Comparison of ENCODE assay signal across 23 cellular contexts in genomic region chr15:61018083-61018482, GRCh38.
DNase-seq lines count a peak whose midpoint lies in the region; ATAC-seq and TF ChIP-seq lines count a peak whose summit lies in the region.
"Had no signal": no experiment of that assay in that cellular context is flagged by ENCODE, and none has a peak within 500 bp of the region (broad histone marks: within the 10 kb centered on the region; RNA-seq: fewer than 3 reads in every experiment).

No MANE protein-coding gene starts in this region.

- no peaks in the 10 kb centered on the region for H3K9me2 ChIP-seq in GM23338 (ENCODE audit: insufficient read depth)

- H4K20me1 ChIP-seq in GM23338 (replicated peaks; ENCODE audit: insufficient read depth) (no peaks in the 10 kb centered on the region), osteoblast (ENCODE audit: insufficient read depth, low read length) (no peaks in the 10 kb centered on the region)
- H4K20me1 ChIP-seq: BLaER1 had no signal

- POLR2A ChIA-PET in WTC11 (lab: Charles Lee): interaction anchor here (0.5 kb wide), 1 partner anchor 20 kb away, joined by 3 read pairs; no protein-coding TSS in a partner anchor

- H2AFZ ChIP-seq in GM23338 (no peak overlapping the region), osteoblast (ENCODE audit: low read length) (no peak overlapping the region)

- H3K36me3 ChIP-seq in GM23338 (ENCODE audit: insufficient read depth) (no peaks in the 10 kb centered on the region), osteoblast (ENCODE audit: insufficient read depth, low read length) (no peaks in the 10 kb centered on the region)
- H3K36me3 ChIP-seq: BE2C, BLaER1 had no signal

- no peak overlapping the region for H3K27ac Mint-ChIP-seq in GM23338
- H3K27ac Mint-ChIP-seq in WTC11: no peak overlapping the region
- H3K27ac Mint-ChIP-seq: CD14-positive monocyte; CD4-positive, alpha-beta memory T cell; CD4-positive, CD25-positive, alpha-beta regulatory T cell; CD8-positive, alpha-beta memory T cell had no signal

- H3K4me2 ChIP-seq in GM23338 (peak overlapping the region; percentile 9; the same call in 1 of the 2 replicates), osteoblast (ENCODE audit: insufficient read depth, low read length) (no peak overlapping the region)
- H3K4me2 ChIP-seq: BLaER1 had no signal

- CTCF ChIA-PET in WTC11 (lab: Charles Lee): no interaction called here

- no peak overlapping the region for H3K4me3 Mint-ChIP-seq in GM23338
- H3K4me3 Mint-ChIP-seq in WTC11: no peak overlapping the region
- H3K4me3 Mint-ChIP-seq: CD14-positive monocyte; CD4-positive, alpha-beta memory T cell; CD4-positive, CD25-positive, alpha-beta regulatory T cell; CD8-positive, alpha-beta memory T cell had no signal

- no peak overlapping the region for H3K27ac ChIP-seq in GM23338 (ENCODE audit: low read depth)
- no peak overlapping the region for H3K27ac ChIP-seq in osteoblast (ENCODE audit: low read depth, low read length)
- H3K27ac ChIP-seq: 22Rv1, BLaER1 had no signal

- no peaks in the 10 kb centered on the region for H3F3A ChIP-seq in GM23338 (replicated peaks; ENCODE audit: low read depth)

- ATAC-seq in GM23338: peak; percentile 55
- ATAC-seq in WTC11: peak; percentile 56; the same call in 1 of the 2 replicates
- no peak for ATAC-seq in GM21619 (IDR thresholded peaks at IDR 0.05; ENCODE audit: unreplicated experiment)
- ATAC-seq in SK-N-SH treated with all-trans-retinoic acid at 6 μM for 48 hours: no peak
- ATAC-seq: GM12878 had no signal

- no peaks in the 10 kb centered on the region for H3K9me3 ChIP-seq in osteoblast (ENCODE audit: low read depth, low read length)
- H3K9me3 ChIP-seq: BE2C, BLaER1 had no signal

- DNase-seq in GM23338 (ENCODE audit: low spot score) (no peak), WTC11 (ENCODE audit: low spot score) (no peak), osteoblast (ENCODE audit: insufficient read length, low spot score, missing footprints) (peak; percentile 30)
- no peak for DNase-seq in stimulated activated CD4-positive, alpha-beta T cell treated with anti-CD3 and anti-CD28 coated beads, Interleukin-15, amount 100 ng/mL, for 24 hours
- DNase-seq: ACHN; BE2C; C1 segment of cervical spinal cord; CD4-positive, alpha-beta memory T cell; CD4-positive, CD25-positive, alpha-beta regulatory T cell; CD8-positive, alpha-beta memory T cell; COR-L47; DMS 273 treated with DMSO at 0.1 percent for 48 hours; DMS153; DMS79; DND-41; EL; GDM1 had no signal

- H3K4me1 ChIP-seq in GM23338 (ENCODE audit: insufficient read depth) (peaks cover 30% of the 10 kb centered on the region), osteoblast (ENCODE audit: insufficient read depth, low read length) (no peaks in the 10 kb centered on the region)
- H3K4me1 ChIP-seq: BE2C, BLaER1 had no signal

- no peaks in the 10 kb centered on the region for H3K9me3 Mint-ChIP-seq in GM23338
- H3K9me3 Mint-ChIP-seq in WTC11: no peaks in the 10 kb centered on the region
- H3K9me3 Mint-ChIP-seq: CD4-positive, alpha-beta memory T cell; CD8-positive, alpha-beta memory T cell had no signal

- H3K4me1 Mint-ChIP-seq in GM23338 (peaks cover 25% of the 10 kb centered on the region), WTC11 (peaks cover 41% of the 10 kb centered on the region)
- H3K4me1 Mint-ChIP-seq: CD14-positive monocyte; CD4-positive, alpha-beta memory T cell; CD4-positive, CD25-positive, alpha-beta regulatory T cell; CD8-positive, alpha-beta memory T cell had no signal

- H3K27me3 Mint-ChIP-seq in GM23338 (ENCODE audit: insufficient read depth, low read depth, poor library complexity) (peaks cover 2% of the 10 kb centered on the region), WTC11 (ENCODE audit: low read depth) (no peaks in the 10 kb centered on the region)

- no peak overlapping the region for H3K4me3 ChIP-seq in GM23338
- H3K4me3 ChIP-seq in osteoblast (ENCODE audit: insufficient read depth, low read length): no peak overlapping the region
- H3K4me3 ChIP-seq: BLaER1, GM12878 had no signal

- H3K36me3 Mint-ChIP-seq in GM23338 (ENCODE audit: low read depth) (no peaks in the 10 kb centered on the region), WTC11 (no peaks in the 10 kb centered on the region)
- H3K36me3 Mint-ChIP-seq: CD14-positive monocyte; CD4-positive, alpha-beta memory T cell; CD4-positive, CD25-positive, alpha-beta regulatory T cell; CD8-positive, alpha-beta memory T cell had no signal

- H3K79me2 ChIP-seq in GM23338 (replicated peaks; ENCODE audit: insufficient read depth) (no peaks in the 10 kb centered on the region), osteoblast (ENCODE audit: insufficient read depth, low read length) (no peaks in the 10 kb centered on the region)

- H3K27me3 ChIP-seq in GM23338 (ENCODE audit: insufficient read depth) (no peaks in the 10 kb centered on the region), osteoblast (ENCODE audit: insufficient read depth, low read length) (no peaks in the 10 kb centered on the region)
- H3K27me3 ChIP-seq: BE2C, BLaER1 had no signal

- TF ChIP-seq CTCF in GM23338 (conservative IDR thresholded peaks at IDR 0.05; ENCODE audit: low read depth in 2 of 2): no peak
- TF ChIP-seq CTCF in WTC11 (IDR thresholded peaks at IDR 0.05): no peak
- TF ChIP-seq CTCF in osteoblast (IDR thresholded peaks at IDR 0.05; ENCODE audit: extremely low read depth, low read depth, low read length): no peak

TF ChIP-seq in GM23338, 12 proteins besides CTCF, POLR2A, EP300 and RAD21 (continues in another document):
- no peak for TF ChIP-seq STAT1 (IDR thresholded peaks at IDR 0.05; ENCODE audit: unreplicated experiment)

TF ChIP-seq in WTC11, 78 proteins besides CTCF, POLR2A, EP300 and RAD21 (continues in another document):
- TF ChIP-seq JAZF1 (CRISPR knock-in tag; IDR thresholded peaks at IDR 0.05) (no peak), ATF3 (CRISPR knock-in tag; conservative IDR thresholded peaks at IDR 0.05) (no peak), ETV6 (CRISPR knock-in tag; IDR thresholded peaks at IDR 0.05) (no peak), SMAD4 (CRISPR knock-in tag; IDR thresholded peaks at IDR 0.05) (no peak), SOX15 (CRISPR knock-in tag; IDR thresholded peaks at IDR 0.05) (no peak), NR2C2 (CRISPR knock-in tag; IDR thresholded peaks at IDR 0.05) (no peak)

TF ChIP-seq in SK-N-SH treated with all-trans-retinoic acid at 6 μM for 48 hours, 23 proteins besides CTCF, POLR2A, EP300 and RAD21 (continues in another document):
- TF ChIP-seq ZC3H10 (CRISPR knock-in tag; IDR thresholded peaks at IDR 0.05): no peak
- no peak for TF ChIP-seq ESRRG (CRISPR knock-in tag; IDR thresholded peaks at IDR 0.05)
- TF ChIP-seq BACH2 (CRISPR knock-in tag; IDR thresholded peaks at IDR 0.05; ENCODE audit: borderline replicate concordance): no peak
- TF ChIP-seq SNAI2 (CRISPR knock-in tag; IDR thresholded peaks at IDR 0.05): no peak
- TF ChIP-seq TCF4 (CRISPR knock-in tag; IDR thresholded peaks at IDR 0.05; ENCODE audit: borderline replicate concordance): no peak
- TF ChIP-seq CSRNP3 (CRISPR knock-in tag; IDR thresholded peaks at IDR 0.05): no peak
- no peak for TF ChIP-seq ZNF8 (CRISPR knock-in tag; IDR thresholded peaks at IDR 0.05)
- no peak for TF ChIP-seq RARB (CRISPR knock-in tag; IDR thresholded peaks at IDR 0.05)
- TF ChIP-seq GLIS3 (CRISPR knock-in tag; IDR thresholded peaks at IDR 0.05): no peak
- TF ChIP-seq ZNF565 (CRISPR knock-in tag; conservative IDR thresholded peaks at IDR 0.05; ENCODE audit: low read depth): no peak
- TF ChIP-seq CSDC2 (CRISPR knock-in tag; IDR thresholded peaks at IDR 0.05): no peak
- no peak for TF ChIP-seq OSR1 (CRISPR knock-in tag; IDR thresholded peaks at IDR 0.05)
- no peak for TF ChIP-seq CREB5 (CRISPR knock-in tag; IDR thresholded peaks at IDR 0.05; ENCODE audit: low read depth)
- no peak for TF ChIP-seq POU6F1 (CRISPR knock-in tag; IDR thresholded peaks at IDR 0.05; ENCODE audit: borderline replicate concordance, low read depth)

Comparison
In these comparisons a context has a peak if more than half of its experiments do, and no peak if none do; other contexts are left out.
1. ATAC-seq: peak in GM23338 (single experiment) and WTC11 (single experiment); none in GM21619 (single experiment) and SK-N-SH treated with all-trans-retinoic acid at 6 μM for 48 hours (single experiment).